In the genomic region with DNA sequence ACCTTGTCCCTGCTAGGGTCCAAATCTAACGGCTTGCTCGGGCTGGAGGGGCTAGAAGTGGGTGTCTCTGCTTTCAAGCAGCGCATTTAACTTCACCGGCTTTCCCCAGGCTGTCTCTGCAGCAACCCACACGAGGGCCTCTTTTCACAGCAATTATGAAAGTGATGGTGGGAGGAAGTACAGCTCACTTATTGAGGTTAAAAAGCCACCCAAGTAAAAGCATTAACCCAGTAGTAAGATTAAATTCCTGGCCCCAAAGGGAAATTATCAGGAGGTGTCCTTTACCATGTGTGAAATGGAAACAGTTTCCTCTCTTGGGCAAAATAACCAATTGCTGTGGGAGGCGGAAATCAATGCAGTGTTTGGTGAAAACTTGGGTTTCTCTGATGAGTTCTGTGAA, we compare ENCODE assay signal across 8 cellular contexts. TPM values are rescaled to one million over a fixed set of nuclear protein-coding genes. Genes with fewer than 3 reads are reported as not detected.
DNase-seq lines count a peak whose midpoint lies in the region; ATAC-seq and TF ChIP-seq lines count a peak whose summit lies in the region.

No MANE protein-coding gene starts in this region.

- no peaks in the 10 kb centered on the region for H3K4me1 ChIP-seq in osteoblast (ENCODE audit: insufficient read depth, low read length)
- peaks cover 0 to 3% (median 0%) of the 10 kb centered on the region in 4 donors for H3K4me1 ChIP-seq in Peyer's patch

- H3K4me1 Mint-ChIP-seq in activated T-cell treated with anti-CD3 and anti-CD28 coated beads, Interleukin-2, amount 50 U/mL, for 24 hours (ENCODE audit: low read depth) = peaks cover 43% of the 10 kb centered on the region

- H3K4me2 ChIP-seq in osteoblast (ENCODE audit: insufficient read depth, low read length) = no peak overlapping the region

- no peaks in the 10 kb centered on the region for H3K36me3 Mint-ChIP-seq in activated T-cell treated with anti-CD3 and anti-CD28 coated beads, Interleukin-2, amount 50 U/mL, for 24 hours (ENCODE audit: low read depth)

- H3K4me3 ChIP-seq in osteoblast (ENCODE audit: insufficient read depth, low read length) = no peak overlapping the region
- no peak overlapping the region for H3K4me3 ChIP-seq in Peyer's patch
- H3K4me3 ChIP-seq in foreskin fibroblast (ENCODE audit: low read depth in 1 of 2, low read length in 2 of 2) = no peak overlapping the region

- peak overlapping the region; percentile 74 for H2AFZ ChIP-seq in osteoblast (ENCODE audit: low read length)

- H3K36me3 ChIP-seq in osteoblast (ENCODE audit: insufficient read depth, low read length) (no peaks in the 10 kb centered on the region), Peyer's patch (no peaks in the 10 kb centered on the region)

- H3K27ac ChIP-seq in osteoblast (ENCODE audit: low read depth, low read length) (no peak overlapping the region), Peyer's patch (peak overlapping the region in 1 of 4 donors; percentile 36)

- no peaks in the 10 kb centered on the region for H3K9me3 ChIP-seq in osteoblast (ENCODE audit: low read depth, low read length)
- H3K9me3 ChIP-seq in Peyer's patch = no peaks in the 10 kb centered on the region

- no peaks in the 10 kb centered on the region for H4K20me1 ChIP-seq in osteoblast (ENCODE audit: insufficient read depth, low read length)

- peak; percentile 83 for ATAC-seq in GM18511 (IDR thresholded peaks at IDR 0.05; ENCODE audit: unreplicated experiment)
- ATAC-seq in HG02884 (IDR thresholded peaks at IDR 0.05; ENCODE audit: unreplicated experiment) = peak; percentile 88

- no peaks in the 10 kb centered on the region for H3K9me3 Mint-ChIP-seq in activated T-cell treated with anti-CD3 and anti-CD28 coated beads, Interleukin-2, amount 50 U/mL, for 24 hours

- no peaks in the 10 kb centered on the region for H3K27me3 Mint-ChIP-seq in activated T-cell treated with anti-CD3 and anti-CD28 coated beads, Interleukin-2, amount 50 U/mL, for 24 hours

- no peak for TF ChIP-seq CTCF in osteoblast (IDR thresholded peaks at IDR 0.05; ENCODE audit: extremely low read depth, low read depth, low read length)
- TF ChIP-seq CTCF in Peyer's patch (IDR thresholded peaks at IDR 0.05) = no peak
- no peak for TF ChIP-seq CTCF in foreskin fibroblast (IDR thresholded peaks at IDR 0.05; ENCODE audit: low read depth, low read length)

- peak overlapping the region; percentile 75 for H3K27ac Mint-ChIP-seq in activated T-cell treated with anti-CD3 and anti-CD28 coated beads, Interleukin-2, amount 50 U/mL, for 24 hours

- H3K27me3 ChIP-seq in osteoblast (ENCODE audit: insufficient read depth, low read length) = no peaks in the 10 kb centered on the region
- H3K27me3 ChIP-seq in Peyer's patch = no peaks in the 10 kb centered on the region

- peak overlapping the region; percentile 61 for H3K4me3 Mint-ChIP-seq in activated T-cell treated with anti-CD3 and anti-CD28 coated beads, Interleukin-2, amount 50 U/mL, for 24 hours

- peak; percentile 51 for DNase-seq in activated T-cell treated with anti-CD3 and anti-CD28 coated beads, Interleukin-2, amount 50 U/mL, for 24 hours
- DNase-seq in osteoblast (ENCODE audit: insufficient read length, low spot score, missing footprints) (no peak), SHP77 treated with DMSO at 0.1 percent for 48 hours (lab: John Stamatoyannopoulos, UW) (no peak), NCI-H345 (lab: John Stamatoyannopoulos, UW) (no peak), Peyer's patch (no peak), foreskin fibroblast (no peak)

- no peak for TF ChIP-seq POLR2A in Peyer's patch (IDR thresholded peaks at IDR 0.05)

- no peaks in the 10 kb centered on the region for H3K79me2 ChIP-seq in osteoblast (ENCODE audit: insufficient read depth, low read length)

RNA-seq across cellular contexts. Expression of a gene that starts 41.1 kb away (rescaled TPM):
- total RNA-seq in osteoblast (56.0 and 68.4 TPM in 2 replicates), Peyer's patch (10 to 100 TPM; 33.5 to 48.7 (median 39.2) TPM)

RNA-seq across cellular contexts. Expression of a gene that starts 45.5 kb away (rescaled TPM):
- total RNA-seq in osteoblast (1.8 and 2.4 TPM in 2 replicates), Peyer's patch (10 to 100 TPM in 1 of 4 donors, 1 to 10 TPM in 3; 4.0 to 11.7 (median 8.7) TPM)

RNA-seq across cellular contexts. Expression of a gene that starts 57.2 kb away (rescaled TPM):
- total RNA-seq in osteoblast = under 0.01 TPM in 2 replicates
- total RNA-seq in Peyer's patch = not detected
